ENCODE assay signal across 12 cellular contexts in genomic region chr12:124458220-124458991, GRCh38.
DNase-seq lines count a peak whose midpoint lies in the region; ATAC-seq, FAIRE-seq and TF ChIP-seq lines count a peak whose summit lies in the region.
"Had no signal": no experiment of that assay in that cellular context is flagged by ENCODE, and none has a peak within 500 bp of the region (broad histone marks: within the 10 kb centered on the region; RNA-seq: fewer than 3 reads in every experiment).

No MANE protein-coding gene starts in this region.

- H3K4me3 ChIP-seq in ACC112 (ENCODE audit: low read depth, low read length), result no peak overlapping the region
- H3K4me3 ChIP-seq in Karpas-422 (ENCODE audit: low read length), result no peak overlapping the region
- no peak overlapping the region for H3K4me3 ChIP-seq in esophagus squamous epithelium
- no peak overlapping the region for H3K4me3 ChIP-seq in rectal smooth muscle tissue (ENCODE audit: low read length)
- H3K4me3 ChIP-seq: smooth muscle cell had no signal

- 83 to 100% methylated on average over 2 to 8 of the region's 20 CpGs for WGBS in esophagus squamous epithelium, 2 donors

- TF ChIP-seq POLR2A in esophagus squamous epithelium (IDR thresholded peaks at IDR 0.05) (no peak), H54 (IDR thresholded peaks at IDR 0.05; ENCODE audit: low read depth, low read length) (no peak)

- H3K4me2 ChIP-seq in Karpas-422 (ENCODE audit: low read depth, low read length, poor library complexity, severe bottlenecking), result peak overlapping the region; percentile 27
- H3K4me2 ChIP-seq: smooth muscle cell had no signal

- H3K36me3 ChIP-seq in ACC112 (ENCODE audit: insufficient read depth, low read length) (peaks cover 10% of the 10 kb centered on the region; the same call in 1 of the 2 replicates), Karpas-422 (ENCODE audit: insufficient read depth, low read length) (0 out of 2 replicates have a peak, but pooled peaks cover 5% of the 10 kb centered on the region), esophagus squamous epithelium (peaks cover 0 to 91% (median 17%) of the 10 kb centered on the region in 3 donors), rectal smooth muscle tissue (ENCODE audit: control insufficient read depth, insufficient read depth, low read length) (peaks cover 15% of the 10 kb centered on the region)

- H3K27ac ChIP-seq in ACC112 (ENCODE audit: low read depth, low read length), result peak overlapping the region; percentile 66; the same call in 1 of the 2 replicates
- H3K27ac ChIP-seq in Karpas-422 (ENCODE audit: low read length), result no peak overlapping the region
- peak overlapping the region; percentile 58 to 93 (median 88) for H3K27ac ChIP-seq in esophagus squamous epithelium
- peak overlapping the region; percentile 92 for H3K27ac ChIP-seq in rectal smooth muscle tissue (ENCODE audit: low read depth, low read length)

- FAIRE-seq in H54 (lab: Jason Lieb, UNC), result no peak

- H3K4me1 ChIP-seq in ACC112 (ENCODE audit: control insufficient read depth, insufficient read depth, low read length, unreplicated experiment) (peaks cover 17% of the 10 kb centered on the region), Karpas-422 (ENCODE audit: low read length) (peaks cover 57% of the 10 kb centered on the region), esophagus squamous epithelium (peaks cover 20 to 69% (median 44%) of the 10 kb centered on the region in 3 donors), rectal smooth muscle tissue (ENCODE audit: control insufficient read depth, insufficient read depth, low read length) (peaks cover 45% of the 10 kb centered on the region)

- no peaks in the 10 kb centered on the region for H3K9me3 ChIP-seq in Karpas-422 (ENCODE audit: low read length)
- no peaks in the 10 kb centered on the region for H3K9me3 ChIP-seq in esophagus squamous epithelium
- H3K9me3 ChIP-seq: BE2C had no signal

- DNase-seq in Karpas-422, result no peak
- no peak for DNase-seq in esophagus squamous epithelium (lab: John Stamatoyannopoulos, UW)
- DNase-seq in H54 (ENCODE audit: insufficient read length, low spot score), result no peak
- DNase-seq in NCI-H2196 (lab: John Stamatoyannopoulos, UW; ENCODE audit: unreplicated experiment), result no peak
- DNase-seq: BE2C, NCI-H510A, SHP77 had no signal

- no peak overlapping the region for H3K9ac ChIP-seq in Karpas-422 (ENCODE audit: low read length)
- no peak overlapping the region for H3K9ac ChIP-seq in rectal smooth muscle tissue (ENCODE audit: low read length)

- H3K27me3 ChIP-seq in ACC112 (ENCODE audit: insufficient read depth, low read length) (no peaks in the 10 kb centered on the region), Karpas-422 (ENCODE audit: low read length) (no peaks in the 10 kb centered on the region), esophagus squamous epithelium (no peaks in the 10 kb centered on the region), rectal smooth muscle tissue (ENCODE audit: control insufficient read depth, insufficient read depth, low read length) (no peaks in the 10 kb centered on the region)
- H3K27me3 ChIP-seq: BE2C had no signal

- intact Hi-C loops in esophagus squamous epithelium (cut with DNase I), result no loop called here

- no peaks in the 10 kb centered on the region for H3K79me2 ChIP-seq in ACC112 (ENCODE audit: control insufficient read depth, insufficient read depth, low read length, unreplicated experiment)
- H3K79me2 ChIP-seq in Karpas-422 (ENCODE audit: low read length), result peaks cover 59% of the 10 kb centered on the region

- no peaks in the 10 kb centered on the region for H3K9me2 ChIP-seq in Karpas-422 (replicated peaks; ENCODE audit: insufficient read depth, low read length)

- no peak for TF ChIP-seq CTCF in esophagus squamous epithelium (IDR thresholded peaks at IDR 0.05)

- H2AFZ ChIP-seq in ACC112 (ENCODE audit: low read length, unreplicated experiment), result no peak overlapping the region
- H2AFZ ChIP-seq in Karpas-422 (ENCODE audit: low read length), result no peak overlapping the region

- H4K20me1 ChIP-seq in Karpas-422 (ENCODE audit: insufficient read depth, low read depth, low read length), result no peaks in the 10 kb centered on the region; the same call in none of the 2 replicates

- ATAC-seq in HG02970 (IDR thresholded peaks at IDR 0.05; ENCODE audit: low FRiP score, unreplicated experiment), result no peak
- no peak for ATAC-seq in GM19455 (IDR thresholded peaks at IDR 0.05; ENCODE audit: unreplicated experiment)
